Comparison of ENCODE assay signal across 1 cellular context in genomic region chr13:48817166-48817802, GRCh38.
TF ChIP-seq lines count a peak whose summit lies in the region.

No MANE protein-coding gene starts in this region.

TF ChIP-seq in IMR-90, 13 proteins besides CTCF, POLR2A, EP300 and RAD21:
- TF ChIP-seq BHLHE40 (IDR thresholded peaks at IDR 0.05; ENCODE audit: low read depth, low read length), result no peak
- no peak for TF ChIP-seq ELK1 (IDR thresholded peaks at IDR 0.05; ENCODE audit: borderline replicate concordance, low read depth, low read length)
- TF ChIP-seq FOS (IDR thresholded peaks at IDR 0.05; ENCODE audit: low read depth, low read length), result no peak
- no peak for TF ChIP-seq RCOR1 (IDR thresholded peaks at IDR 0.05; ENCODE audit: insufficient replicate concordance, low read length)
- no peak for TF ChIP-seq CHD1 (IDR thresholded peaks at IDR 0.05; ENCODE audit: low read depth, low read length)
- TF ChIP-seq NFE2L2 (IDR thresholded peaks at IDR 0.05; ENCODE audit: low read depth, low read length), result no peak
- TF ChIP-seq USF2 (IDR thresholded peaks at IDR 0.05; ENCODE audit: low read depth, low read length), result no peak
- TF ChIP-seq MXI1 (IDR thresholded peaks at IDR 0.05; ENCODE audit: borderline replicate concordance, low read depth, low read length), result no peak
- TF ChIP-seq SMC3 (IDR thresholded peaks at IDR 0.05; ENCODE audit: low read depth, low read length), result no peak
- no peak for TF ChIP-seq MAFK (IDR thresholded peaks at IDR 0.05; ENCODE audit: low read depth, low read length)
